8 cellular contexts compared by ENCODE assay signal in the genomic region with DNA sequence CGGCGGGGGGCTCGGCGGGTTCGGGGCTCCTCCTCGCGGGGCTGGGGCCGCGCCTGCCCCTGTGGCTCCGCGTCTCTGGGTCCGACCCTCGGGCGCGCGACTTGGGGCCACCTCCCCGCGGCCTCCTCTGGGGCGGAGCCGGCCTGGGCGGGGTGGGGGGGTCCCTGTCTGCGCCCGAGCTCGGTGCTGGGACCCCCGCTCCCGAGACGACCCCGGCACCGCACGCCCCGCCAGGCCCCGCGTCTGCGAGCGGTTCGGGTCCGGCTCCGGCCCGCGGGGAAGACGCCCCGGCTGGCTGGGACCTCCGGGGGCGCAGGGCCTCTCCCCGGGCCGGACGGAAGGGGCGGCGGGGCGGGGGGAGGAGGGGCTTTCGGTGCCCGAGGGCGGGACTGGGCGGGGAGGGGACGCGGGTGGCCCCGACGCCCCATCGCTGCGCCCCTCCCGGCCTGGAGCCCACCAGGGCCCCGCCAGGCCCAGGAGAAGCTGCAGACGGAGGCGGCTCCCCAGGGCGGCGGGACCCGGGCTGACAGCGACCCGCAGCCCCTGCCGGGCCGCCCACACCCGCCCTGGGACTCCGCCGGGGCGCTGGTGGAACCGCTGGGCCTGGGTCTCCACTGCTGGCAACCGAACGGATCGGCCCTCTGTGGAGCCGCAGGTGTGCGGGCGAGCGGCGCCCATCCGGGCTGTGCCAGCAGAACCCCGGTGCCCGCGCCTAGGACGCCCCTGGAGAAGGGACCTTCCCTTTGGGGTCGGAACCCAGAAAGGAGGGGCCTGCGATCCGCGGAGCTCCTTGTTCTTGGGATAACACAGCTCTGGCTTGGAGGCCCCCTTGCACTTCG. TPM values are rescaled to one million over a fixed set of nuclear protein-coding genes. Genes with fewer than 3 reads are reported as not detected.
A peak's percentile ranks its signal among the peaks of the same experiment; 100 is the strongest.
DNase-seq lines count a peak whose midpoint lies in the region; ATAC-seq and TF ChIP-seq lines count a peak whose summit lies in the region.

No MANE protein-coding gene starts in this region.

- intact Hi-C loops in activated CD4-positive, alpha-beta memory T cell treated with anti-CD3 and anti-CD28 coated beads for 36 hours (cut with micrococcal nuclease): loop anchor here (5.0 kb wide), 1 partner anchor 126 kb away; no protein-coding TSS in a partner anchor
- intact Hi-C loops in Right ventricle myocardium superior (cut with DNase I): no loop called here

- H3F3A ChIP-seq in MM.1S (ENCODE audit: insufficient read depth, low read length): no peaks in the 10 kb centered on the region

- peaks cover 85% of the 10 kb centered on the region for H3K27me3 ChIP-seq in MM.1S (replicated peaks; ENCODE audit: insufficient read depth, low read length)

- POLR2A ChIA-PET in activated CD4-positive, alpha-beta memory T cell treated with anti-CD3 and anti-CD28 coated beads for 36 hours (lab: Charles Lee): no interaction called here

- peak overlapping the region; percentile 46 for H3K4me3 Mint-ChIP-seq in activated CD4-positive, alpha-beta memory T cell treated with anti-CD3 and anti-CD28 coated beads for 36 hours
- H3K4me3 Mint-ChIP-seq in progenitor cell of endocrine pancreas (ENCODE audit: low read depth): peak overlapping the region; percentile 65

- no peak overlapping the region for H3K27ac ChIP-seq in MM.1S (ENCODE audit: low read length)

- no peaks in the 10 kb centered on the region for H4K20me1 ChIP-seq in MM.1S (ENCODE audit: insufficient read depth, low read length)

- no peaks in the 10 kb centered on the region for H3K36me3 ChIP-seq in MM.1S (replicated peaks; ENCODE audit: insufficient read depth, low read length)

- no peaks in the 10 kb centered on the region for H3K4me1 Mint-ChIP-seq in activated CD4-positive, alpha-beta memory T cell treated with anti-CD3 and anti-CD28 coated beads for 36 hours (ENCODE audit: low read depth)
- no peaks in the 10 kb centered on the region for H3K4me1 Mint-ChIP-seq in progenitor cell of endocrine pancreas (ENCODE audit: low read depth)

- H3K79me2 ChIP-seq in MM.1S (ENCODE audit: low read length): no peaks in the 10 kb centered on the region

- peaks cover 29% of the 10 kb centered on the region for H3K27me3 Mint-ChIP-seq in activated CD4-positive, alpha-beta memory T cell treated with anti-CD3 and anti-CD28 coated beads for 36 hours
- H3K27me3 Mint-ChIP-seq in progenitor cell of endocrine pancreas: peaks cover 41% of the 10 kb centered on the region

- ATAC-seq in Right ventricle myocardium superior (ENCODE audit: poor library complexity) (peak; percentile 60), GM18498 (IDR thresholded peaks at IDR 0.05; ENCODE audit: unreplicated experiment) (no peak), GM19452 (IDR thresholded peaks at IDR 0.05; ENCODE audit: unreplicated experiment) (no peak)

- TF ChIP-seq CTCF in progenitor cell of endocrine pancreas (IDR thresholded peaks at IDR 0.05; ENCODE audit: unreplicated experiment) (no peak), MM.1S (IDR thresholded peaks at IDR 0.05; ENCODE audit: low read length) (no peak)

- DNase-seq in Daoy (ENCODE audit: low read depth): peak; percentile 49
- peak; percentile 20 for DNase-seq in activated CD4-positive, alpha-beta memory T cell treated with anti-CD3 and anti-CD28 coated beads for 36 hours
- DNase-seq in Right ventricle myocardium superior: peak; percentile 50
- peak; percentile 16 for DNase-seq in progenitor cell of endocrine pancreas (ENCODE audit: low spot score, unreplicated experiment)
- DNase-seq in G401 (ENCODE audit: low spot score): no peak
- no peak for DNase-seq in MM.1S

- peaks cover 10% of the 10 kb centered on the region for H3K9me3 Mint-ChIP-seq in activated CD4-positive, alpha-beta memory T cell treated with anti-CD3 and anti-CD28 coated beads for 36 hours
- H3K9me3 Mint-ChIP-seq in progenitor cell of endocrine pancreas (ENCODE audit: low read depth): peaks cover 20% of the 10 kb centered on the region

- in situ Hi-C loops in G401 (cut with HindIII; ENCODE audit: low sequenced_read_pairs): no loop called here

- no peak overlapping the region for H2AFZ ChIP-seq in MM.1S (ENCODE audit: low read length)

- CTCF ChIA-PET in activated CD4-positive, alpha-beta memory T cell treated with anti-CD3 and anti-CD28 coated beads for 36 hours (lab: Charles Lee): interaction anchor here (0.5 to 1.2 kb wide), 2 partner anchors 127 to 159 kb away, joined by 3 to 4 read pairs; no protein-coding TSS in a partner anchor

- H3K9ac ChIP-seq in MM.1S (ENCODE audit: low read length): no peak overlapping the region

- peaks cover 1% of the 10 kb centered on the region for H3K36me3 Mint-ChIP-seq in activated CD4-positive, alpha-beta memory T cell treated with anti-CD3 and anti-CD28 coated beads for 36 hours
- H3K36me3 Mint-ChIP-seq in progenitor cell of endocrine pancreas (ENCODE audit: insufficient read depth): peaks cover 7% of the 10 kb centered on the region

- no peaks in the 10 kb centered on the region for H3K4me1 ChIP-seq in MM.1S (ENCODE audit: low read length)

- no peaks in the 10 kb centered on the region for H3K9me3 ChIP-seq in MM.1S (replicated peaks; ENCODE audit: insufficient read depth, low read length)

- no peak overlapping the region for H3K4me2 ChIP-seq in MM.1S (ENCODE audit: low read depth, low read length)

- no peaks in the 10 kb centered on the region for H3K9me2 ChIP-seq in MM.1S (replicated peaks; ENCODE audit: insufficient read depth, low read length)

- no peak overlapping the region for H3K27ac Mint-ChIP-seq in activated CD4-positive, alpha-beta memory T cell treated with anti-CD3 and anti-CD28 coated beads for 36 hours
- peak overlapping the region; percentile 62 for H3K27ac Mint-ChIP-seq in progenitor cell of endocrine pancreas

- no peak overlapping the region for H3K4me3 ChIP-seq in MM.1S (ENCODE audit: low read length)

RNA-seq across cellular contexts. Expression of gene COL6A2, which starts 0.6 kb away (rescaled TPM):
- total RNA-seq in Daoy (2014; rRNA removed; shearing (Covaris generic)): 456 and 480 TPM in 2 replicates
- 1 to 10 TPM; 4.3 to 4.8 TPM for total RNA-seq in activated CD4-positive, alpha-beta memory T cell treated with anti-CD3 and anti-CD28 coated beads for 36 hours
- total RNA-seq in Right ventricle myocardium superior (191 TPM), progenitor cell of endocrine pancreas (32.0 and 38.6 TPM in 2 replicates)
- total RNA-seq in G401 (2014; rRNA removed; shearing (Covaris generic)): 69.1 and 79.2 TPM in 2 replicates

RNA-seq across cellular contexts. Expression of gene FTCD, which starts 56.9 kb away (rescaled TPM):
- 0.34 TPM in 1 of 2 replicates, not detected in the other for total RNA-seq in Daoy (2014; rRNA removed; shearing (Covaris generic))
- total RNA-seq in activated CD4-positive, alpha-beta memory T cell treated with anti-CD3 and anti-CD28 coated beads for 36 hours: under 1 TPM in 1 of 2 experiments, not detected in 1; 0.22 TPM
- total RNA-seq in Right ventricle myocardium superior (1.9 TPM), progenitor cell of endocrine pancreas (48.4 and 49.3 TPM in 2 replicates)
- 1.1 TPM in 1 of 2 replicates, not detected in the other for total RNA-seq in G401 (2014; rRNA removed; shearing (Covaris generic))

Comparison
In these comparisons a context has a peak if more than half of its experiments do, and no peak if none do; other contexts are left out.
1. DNase-seq: peak in Daoy (single experiment), activated CD4-positive, alpha-beta memory T cell treated with anti-CD3 and anti-CD28 coated beads for 36 hours (single experiment), Right ventricle myocardium superior (single experiment) and progenitor cell of endocrine pancreas (single experiment); none in G401 (single experiment) and MM.1S (single experiment).
2. RNA of gene FTCD, which starts 56.9 kb away (total RNA-seq): 48.4 to 49.3 TPM in progenitor cell of endocrine pancreas; 1.9 TPM in Right ventricle myocardium superior (single experiment), 1.1 TPM in G401, 0.34 TPM in Daoy and 0.22 TPM in activated CD4-positive, alpha-beta memory T cell treated with anti-CD3 and anti-CD28 coated beads for 36 hours; every median in the first group is over 10 times any median in the second.